ENCODE assay signal across 16 cellular contexts in genomic region chr6:24662206-24662605, GRCh38. TPM values are rescaled to one million over a fixed set of nuclear protein-coding genes. Genes with fewer than 3 reads are reported as not detected.
DNase-seq lines count a peak whose midpoint lies in the region; ATAC-seq and TF ChIP-seq lines count a peak whose summit lies in the region.
"Had no signal": no experiment of that assay in that cellular context is flagged by ENCODE, and none has a peak within 500 bp of the region (broad histone marks: within the 10 kb centered on the region; RNA-seq: fewer than 3 reads in every experiment).

No MANE protein-coding gene starts in this region.

- intact Hi-C loops in colonic mucosa (cut with DNase I) (no loop called here), psoas muscle (cut with DNase I) (no loop called here)

- DNase-seq in T-helper 17 cell = no peak
- peak; percentile 76 for DNase-seq in colonic mucosa
- DNase-seq in neural progenitor cell (ENCODE audit: low spot score) = no peak
- DNase-seq in psoas muscle = no peak
- no peak for DNase-seq in occipital lobe (lab: John Stamatoyannopoulos, UW)
- DNase-seq in activated T-cell treated with anti-CD3 and anti-CD28 coated beads, Interleukin-2, amount 50 U/mL, for 4 hours = no peak
- no peak for DNase-seq in HuH-7 (ENCODE audit: low spot score)
- DNase-seq: CD4-positive, alpha-beta T cell; HCEC 1CT; NCI-H1436; NCI-H2171; NCI-H446; OCI-M1; RPMI8226 had no signal

- H3K4me3 ChIP-seq in colonic mucosa (peak overlapping the region; percentile 7), neural progenitor cell (peak overlapping the region; percentile 3), psoas muscle (no peak overlapping the region)

- peak overlapping the region; percentile 98 for H3K27ac ChIP-seq in colonic mucosa
- peak overlapping the region; percentile 39 for H3K27ac ChIP-seq in neural progenitor cell
- H3K27ac ChIP-seq in psoas muscle = no peak overlapping the region
- H3K27ac ChIP-seq: HL-60 had no signal

- H3K36me3 Mint-ChIP-seq in T-helper 17 cell (ENCODE audit: low read depth) (peaks cover 7% of the 10 kb centered on the region), neural progenitor cell (peaks cover 37% of the 10 kb centered on the region)
- H3K36me3 Mint-ChIP-seq in activated T-cell treated with anti-CD3 and anti-CD28 coated beads, Interleukin-2, amount 50 U/mL, for 4 hours (ENCODE audit: insufficient read depth) = peaks cover 34% of the 10 kb centered on the region

- 95% methylated on average over 12 of the region's 12 CpGs for WGBS in psoas muscle, 3 donors

- peaks cover 20% of the 10 kb centered on the region for H3F3A ChIP-seq in neural progenitor cell (ENCODE audit: low read depth)

- H3K4me1 Mint-ChIP-seq in T-helper 17 cell = peaks cover 40% of the 10 kb centered on the region
- H3K4me1 Mint-ChIP-seq in neural progenitor cell = peaks cover 27% of the 10 kb centered on the region
- H3K4me1 Mint-ChIP-seq in activated T-cell treated with anti-CD3 and anti-CD28 coated beads, Interleukin-2, amount 50 U/mL, for 4 hours (ENCODE audit: low read depth) = peaks cover 56% of the 10 kb centered on the region

- ATAC-seq in T-helper 17 cell (no peak), psoas muscle (no peak)
- ATAC-seq in activated T-cell treated with anti-CD3 and anti-CD28 coated beads, Interleukin-2, amount 50 U/mL, for 4 hours = no peak

- H3K4me1 ChIP-seq in colonic mucosa = peaks cover 20% of the 10 kb centered on the region
- H3K4me1 ChIP-seq in neural progenitor cell = peaks cover 29% of the 10 kb centered on the region
- H3K4me1 ChIP-seq in psoas muscle = peaks cover 29% of the 10 kb centered on the region

- peak overlapping the region; percentile 73 for H3K27ac Mint-ChIP-seq in T-helper 17 cell
- H3K27ac Mint-ChIP-seq in neural progenitor cell = no peak overlapping the region
- H3K27ac Mint-ChIP-seq: B cell; CD4-positive, alpha-beta T cell had no signal

- no peak for TF ChIP-seq CTCF in colonic mucosa (IDR thresholded peaks at IDR 0.05)
- no peak for TF ChIP-seq CTCF in neural progenitor cell (IDR thresholded peaks at IDR 0.05)
- no peak for TF ChIP-seq CTCF in psoas muscle (IDR thresholded peaks at IDR 0.05)

- no peak overlapping the region for H2AFZ ChIP-seq in neural progenitor cell (replicated peaks)

- H3K9me3 ChIP-seq in T-helper 17 cell (ENCODE audit: control insufficient read depth, low read length, poor library complexity, severe bottlenecking) (no peaks in the 10 kb centered on the region), colonic mucosa (no peaks in the 10 kb centered on the region), neural progenitor cell (ENCODE audit: low read depth) (no peaks in the 10 kb centered on the region), psoas muscle (no peaks in the 10 kb centered on the region)

- H3K36me3 ChIP-seq in colonic mucosa = no peaks in the 10 kb centered on the region
- H3K36me3 ChIP-seq in neural progenitor cell = no peaks in the 10 kb centered on the region
- H3K36me3 ChIP-seq in psoas muscle (ENCODE audit: insufficient read depth in 1 of 2, low read depth in 1 of 2) = peaks cover 0 to 43% of the 10 kb centered on the region in 2 donors

- H3K4me3 Mint-ChIP-seq in T-helper 17 cell = no peak overlapping the region
- H3K4me3 Mint-ChIP-seq in neural progenitor cell = no peak overlapping the region
- H3K4me3 Mint-ChIP-seq in activated T-cell treated with anti-CD3 and anti-CD28 coated beads, Interleukin-2, amount 50 U/mL, for 4 hours = no peak overlapping the region
- H3K4me3 Mint-ChIP-seq: B cell; CD4-positive, alpha-beta T cell had no signal

- H3K27me3 Mint-ChIP-seq in T-helper 17 cell = no peaks in the 10 kb centered on the region
- peaks cover 4% of the 10 kb centered on the region for H3K27me3 Mint-ChIP-seq in neural progenitor cell (ENCODE audit: insufficient read depth, low read depth)
- no peaks in the 10 kb centered on the region for H3K27me3 Mint-ChIP-seq in activated T-cell treated with anti-CD3 and anti-CD28 coated beads, Interleukin-2, amount 50 U/mL, for 4 hours (ENCODE audit: low read depth)
- H3K27me3 Mint-ChIP-seq: B cell; CD4-positive, alpha-beta T cell had no signal

- peaks cover 41% of the 10 kb centered on the region for H4K20me1 ChIP-seq in neural progenitor cell (ENCODE audit: low read depth)

- H3K4me2 ChIP-seq in neural progenitor cell = peak overlapping the region; percentile 51

- H3K27me3 ChIP-seq in colonic mucosa (no peaks in the 10 kb centered on the region), neural progenitor cell (no peaks in the 10 kb centered on the region), psoas muscle (ENCODE audit: insufficient read depth in 3 of 3, low read length in 2 of 3) (no peaks in the 10 kb centered on the region)

- H3K9me3 Mint-ChIP-seq in neural progenitor cell = no peaks in the 10 kb centered on the region
- no peaks in the 10 kb centered on the region for H3K9me3 Mint-ChIP-seq in activated T-cell treated with anti-CD3 and anti-CD28 coated beads, Interleukin-2, amount 50 U/mL, for 4 hours
- H3K9me3 Mint-ChIP-seq: CD4-positive, alpha-beta T cell had no signal

- H3K79me2 ChIP-seq in neural progenitor cell (ENCODE audit: low read depth) = peaks cover 74% of the 10 kb centered on the region

- H3K9ac ChIP-seq in colonic mucosa (ENCODE audit: low read depth in 2 of 2, low read length in 2 of 2) (peak overlapping the region in 1 of 2 donors; percentile 99), neural progenitor cell (no peak overlapping the region)

RNA-seq across cellular contexts. Expression of gene TDP2, which starts 4.5 kb away (rescaled TPM):
- total RNA-seq in T-helper 17 cell (10 to 100 TPM; 35.6 to 42.0 TPM), colonic mucosa (100 to 1,000 TPM; 209 to 408 TPM), neural progenitor cell (ENCODE audit: low replicate concordance) (31.8 and 49.9 TPM in 2 replicates), psoas muscle (10 to 100 TPM; 16.3 to 22.1 (median 19.8) TPM), occipital lobe (29.9 TPM)
- 10 to 100 TPM; 19.0 to 56.7 (median 36.9) TPM for polyA plus RNA-seq in psoas muscle
- total RNA-seq in activated T-cell treated with anti-CD3 and anti-CD28 coated beads, Interleukin-2, amount 50 U/mL, for 4 hours = 10 to 100 TPM; 42.4 to 48.0 (median 45.5) TPM

RNA-seq across cellular contexts. Expression of gene ACOT13, which starts 4.7 kb away (rescaled TPM):
- total RNA-seq in T-helper 17 cell (1 to 10 TPM; 2.9 to 5.3 TPM), colonic mucosa (10 to 100 TPM; 39.6 to 63.6 TPM), neural progenitor cell (ENCODE audit: low replicate concordance) (9.6 and 12.0 TPM in 2 replicates), psoas muscle (10 to 100 TPM; 36.3 to 50.7 (median 37.6) TPM), occipital lobe (4.4 TPM)
- polyA plus RNA-seq in psoas muscle = 10 to 100 TPM; 25.2 to 44.6 (median 36.7) TPM
- total RNA-seq in activated T-cell treated with anti-CD3 and anti-CD28 coated beads, Interleukin-2, amount 50 U/mL, for 4 hours = 10 to 100 TPM; 19.6 to 28.5 (median 22.1) TPM

RNA-seq across cellular contexts. Expression of gene KIAA0319, which starts 16.2 kb away (rescaled TPM):
- under 1 TPM; 0.07 to 0.16 TPM for total RNA-seq in T-helper 17 cell
- 1 to 10 TPM; 1.2 to 1.7 TPM for total RNA-seq in colonic mucosa
- total RNA-seq in neural progenitor cell (ENCODE audit: low replicate concordance) = 0.12 and 0.34 TPM in 2 replicates
- total RNA-seq in psoas muscle = under 1 TPM in 3 of 4 donors, not detected in 1; 0.02 to 0.04 (median 0.04) TPM
- polyA plus RNA-seq in psoas muscle = under 1 TPM in 2 of 3 donors, not detected in 1; 0.01 to 0.06 TPM
- 55.7 TPM for total RNA-seq in occipital lobe
- under 1 TPM in 2 of 3 donors, not detected in 1; 0.05 to 0.08 TPM for total RNA-seq in activated T-cell treated with anti-CD3 and anti-CD28 coated beads, Interleukin-2, amount 50 U/mL, for 4 hours
- total RNA-seq: CD4-positive, alpha-beta T cell had no signal

RNA-seq across cellular contexts. Expression of gene C6orf62, which starts 56.7 kb away (rescaled TPM):
- total RNA-seq in T-helper 17 cell (100 to 1,000 TPM; 103 to 110 TPM), colonic mucosa (10 to 100 TPM; 70.5 to 85.3 TPM), neural progenitor cell (ENCODE audit: low replicate concordance) (71.5 and 82.3 TPM in 2 replicates), psoas muscle (10 to 100 TPM; 43.1 to 57.2 (median 47.1) TPM), occipital lobe (86.7 TPM)
- polyA plus RNA-seq in psoas muscle = 10 to 100 TPM; 23.9 to 54.8 (median 35.6) TPM
- 10 to 100 TPM; 67.0 to 83.8 (median 78.4) TPM for total RNA-seq in activated T-cell treated with anti-CD3 and anti-CD28 coated beads, Interleukin-2, amount 50 U/mL, for 4 hours

Comparison
In these comparisons a context has a peak if more than half of its experiments do, and no peak if none do; other contexts are left out.
1. RNA of gene KIAA0319, which starts 16.2 kb away (total RNA-seq): 55.7 TPM in occipital lobe (single experiment); 1.2 to 1.7 TPM in colonic mucosa, 0.12 to 0.34 TPM in neural progenitor cell, 0.07 to 0.16 TPM in T-helper 17 cell, 0.05 to 0.08 TPM in activated T-cell treated with anti-CD3 and anti-CD28 coated beads, Interleukin-2, amount 50 U/mL, for 4 hours and 0.02 to 0.04 TPM in psoas muscle; every median in the first group is over 10 times any median in the second.